In genomic region chr17:58004060-58004459, GRCh38 we compare ENCODE assay signal across 9 cellular contexts. TPM values are rescaled to one million over a fixed set of nuclear protein-coding genes. Genes with fewer than 3 reads are reported as not detected.
DNase-seq lines count a peak whose midpoint lies in the region; ATAC-seq and TF ChIP-seq lines count a peak whose summit lies in the region.
"Had no signal": no experiment of that assay in that cellular context is flagged by ENCODE, and none has a peak within 500 bp of the region (broad histone marks: within the 10 kb centered on the region; RNA-seq: fewer than 3 reads in every experiment).

No MANE protein-coding gene starts in this region.

- peak overlapping the region in 4 of 8 donors; percentile 11 to 65 (median 34) for H3K4me3 Mint-ChIP-seq in CD4-positive, alpha-beta memory T cell
- peak overlapping the region; percentile 97 for H3K4me3 Mint-ChIP-seq in HFFc6
- peak overlapping the region; percentile 59 for H3K4me3 Mint-ChIP-seq in activated T-helper 1 cell treated with anti-CD3 and anti-CD28 coated beads, Interleukin-12 subunit alpha, Interleukin-12 subunit beta, Interleukin-2, Interleukin-4 antibody, amounts not matched to agents 30 ng/mL and 10 ng/mL and 1 ng/mL, durations not matched to agents 14 hours and 24 hours and 36 hours
- peak overlapping the region in 5 of 10 donors; percentile 33 to 100 (median 40) for H3K4me3 Mint-ChIP-seq in naive thymus-derived CD4-positive, alpha-beta T cell

- peaks cover 46% of the 10 kb centered on the region for H3K36me3 ChIP-seq in CD4-positive, alpha-beta memory T cell (ENCODE audit: insufficient read depth, low read length)
- peaks cover 21 to 47% (median 31%) of the 10 kb centered on the region in 3 experiments for H3K36me3 ChIP-seq in naive thymus-derived CD4-positive, alpha-beta T cell (ENCODE audit: control insufficient read depth in 2 of 3, insufficient read depth in 3 of 3, low read length in 3 of 3)
- peaks cover 22 to 64% (median 52%) of the 10 kb centered on the region in 4 donors for H3K36me3 ChIP-seq in esophagus muscularis mucosa

- DNase-seq in CD4-positive, alpha-beta memory T cell: no peak
- DNase-seq in HFFc6 (no peak), NCI-H1436 (lab: John Stamatoyannopoulos, UW) (no peak), esophagus muscularis mucosa (ENCODE audit: extremely low spot score) (no peak)
- DNase-seq in activated T-helper 1 cell treated with anti-CD3 and anti-CD28 coated beads, Interleukin-12 subunit alpha, Interleukin-12 subunit beta, Interleukin-2, Interleukin-4 antibody, amounts not matched to agents 30 ng/mL and 10 ng/mL and 1 ng/mL, durations not matched to agents 14 hours and 24 hours and 36 hours (ENCODE audit: low spot score): no peak
- DNase-seq in naive thymus-derived CD4-positive, alpha-beta T cell: no peak
- DNase-seq: NCI-H187 treated with DMSO at 0.1 percent for 48 hours had no signal

- no peak overlapping the region for H3K4me3 ChIP-seq in CD4-positive, alpha-beta memory T cell (ENCODE audit: low read length in 2 of 2)
- no peak overlapping the region for H3K4me3 ChIP-seq in naive thymus-derived CD4-positive, alpha-beta T cell (ENCODE audit: low read length)
- H3K4me3 ChIP-seq in esophagus muscularis mucosa: peak overlapping the region in 1 of 4 donors; percentile 84

- intact Hi-C loops in CD4-positive, alpha-beta memory T cell (cut with micrococcal nuclease): loop anchor here (10.0 kb wide), 3 partner anchors 151 to 919 kb away; partner anchors contain the start of gene AKAP1
- intact Hi-C loops in activated T-helper 1 cell treated with anti-CD3 and anti-CD28 coated beads, Interleukin-12 subunit alpha, Interleukin-12 subunit beta, Interleukin-2, Interleukin-4 antibody, amounts not matched to agents 30 ng/mL and 10 ng/mL and 1 ng/mL, durations not matched to agents 14 hours and 24 hours and 36 hours (cut with micrococcal nuclease): loop anchor here (10.0 kb wide), 1 partner anchor 1169 kb away; the partner anchor contains the start of genes C17orf67 and DGKE
- intact Hi-C loops in naive thymus-derived CD4-positive, alpha-beta T cell (cut with micrococcal nuclease): loop anchor here in 1 of 2 donors (10.0 kb wide), 1 partner anchor 1169 kb away; the partner anchor contains the start of genes C17orf67 and DGKE
- intact Hi-C loops in esophagus muscularis mucosa (cut with DNase I): loop anchor here (10.0 kb wide), 2 partner anchors 339 to 879 kb away; no protein-coding TSS in a partner anchor

- H3K9me3 Mint-ChIP-seq in CD4-positive, alpha-beta memory T cell: peaks cover 0 to 4% (median 0%) of the 10 kb centered on the region in 8 donors
- no peaks in the 10 kb centered on the region for H3K9me3 Mint-ChIP-seq in HFFc6
- H3K9me3 Mint-ChIP-seq in activated T-helper 1 cell treated with anti-CD3 and anti-CD28 coated beads, Interleukin-12 subunit alpha, Interleukin-12 subunit beta, Interleukin-2, Interleukin-4 antibody, amounts not matched to agents 30 ng/mL and 10 ng/mL and 1 ng/mL, durations not matched to agents 14 hours and 24 hours and 36 hours: no peaks in the 10 kb centered on the region
- H3K9me3 Mint-ChIP-seq in naive thymus-derived CD4-positive, alpha-beta T cell: peaks cover 0 to 10% (median 0%) of the 10 kb centered on the region in 11 donors

- TF ChIP-seq EP300 in esophagus muscularis mucosa (IDR thresholded peaks at IDR 0.05): no peak

- H3K36me3 Mint-ChIP-seq in CD4-positive, alpha-beta memory T cell: peaks cover 47 to 79% of the 10 kb centered on the region in 2 donors
- peaks cover 58% of the 10 kb centered on the region for H3K36me3 Mint-ChIP-seq in HFFc6 (ENCODE audit: low read depth)
- peaks cover 54% of the 10 kb centered on the region for H3K36me3 Mint-ChIP-seq in activated T-helper 1 cell treated with anti-CD3 and anti-CD28 coated beads, Interleukin-12 subunit alpha, Interleukin-12 subunit beta, Interleukin-2, Interleukin-4 antibody, amounts not matched to agents 30 ng/mL and 10 ng/mL and 1 ng/mL, durations not matched to agents 14 hours and 24 hours and 36 hours (ENCODE audit: low read depth)
- peaks cover 12 to 41% (median 32%) of the 10 kb centered on the region in 5 donors for H3K36me3 Mint-ChIP-seq in naive thymus-derived CD4-positive, alpha-beta T cell

- no peak for TF ChIP-seq POLR2A in esophagus muscularis mucosa (IDR thresholded peaks at IDR 0.05; ENCODE audit: low read depth)

- CTCF ChIA-PET in CD4-positive, alpha-beta memory T cell (lab: Charles Lee; ENCODE audit: partially characterized antibody): interaction anchor here (8.9 kb wide), 1 partner anchor 109 kb away, joined by 58 read pairs; no protein-coding TSS in a partner anchor
- CTCF ChIA-PET in naive thymus-derived CD4-positive, alpha-beta T cell (lab: Charles Lee): no interaction called here

- H3K9me3 ChIP-seq in CD4-positive, alpha-beta memory T cell (ENCODE audit: control insufficient read depth in 1 of 2, low read length in 2 of 2): no peaks in the 10 kb centered on the region
- H3K9me3 ChIP-seq in naive thymus-derived CD4-positive, alpha-beta T cell (ENCODE audit: control insufficient read depth in 2 of 3, low read length in 3 of 3): no peaks in the 10 kb centered on the region
- H3K9me3 ChIP-seq in esophagus muscularis mucosa: peaks cover 0 to 3% (median 0%) of the 10 kb centered on the region in 4 donors

- peak overlapping the region; percentile 12 for H3K27ac ChIP-seq in CD4-positive, alpha-beta memory T cell (ENCODE audit: low read depth, low read length)
- peak overlapping the region; percentile 93 for H3K27ac ChIP-seq in naive thymus-derived CD4-positive, alpha-beta T cell (ENCODE audit: low read depth, low read length)
- peak overlapping the region in 2 of 4 donors; percentile 95 to 98 for H3K27ac ChIP-seq in esophagus muscularis mucosa (replicated peaks in 1 of 4)

- H3K27ac Mint-ChIP-seq in CD4-positive, alpha-beta memory T cell: peak overlapping the region in 6 of 7 donors; percentile 47 to 100 (median 65)
- peak overlapping the region; percentile 25; the same call in 1 of the 2 replicates for H3K27ac Mint-ChIP-seq in HFFc6
- no peak overlapping the region for H3K27ac Mint-ChIP-seq in activated T-helper 1 cell treated with anti-CD3 and anti-CD28 coated beads, Interleukin-12 subunit alpha, Interleukin-12 subunit beta, Interleukin-2, Interleukin-4 antibody, amounts not matched to agents 30 ng/mL and 10 ng/mL and 1 ng/mL, durations not matched to agents 14 hours and 24 hours and 36 hours
- H3K27ac Mint-ChIP-seq in naive thymus-derived CD4-positive, alpha-beta T cell: peak overlapping the region in 4 of 9 donors; percentile 39 to 100 (median 74)

- POLR2A ChIA-PET in CD4-positive, alpha-beta memory T cell (lab: Charles Lee; ENCODE audit: partially characterized antibody): no interaction called here
- POLR2A ChIA-PET in naive thymus-derived CD4-positive, alpha-beta T cell (lab: Charles Lee): interaction anchor here (0.8 to 4.1 kb wide), 5 partner anchors 11 to 111 kb away, joined by 3 to 113 read pairs (median 6); partner anchors contain the start of gene VEZF1

- peaks cover 38 to 75% (median 54%) of the 10 kb centered on the region in 4 donors for H3K4me1 Mint-ChIP-seq in CD4-positive, alpha-beta memory T cell
- peaks cover 73% of the 10 kb centered on the region for H3K4me1 Mint-ChIP-seq in HFFc6 (ENCODE audit: low read depth)
- peaks cover 74% of the 10 kb centered on the region for H3K4me1 Mint-ChIP-seq in activated T-helper 1 cell treated with anti-CD3 and anti-CD28 coated beads, Interleukin-12 subunit alpha, Interleukin-12 subunit beta, Interleukin-2, Interleukin-4 antibody, amounts not matched to agents 30 ng/mL and 10 ng/mL and 1 ng/mL, durations not matched to agents 14 hours and 24 hours and 36 hours (ENCODE audit: low read depth)
- peaks cover 36 to 82% (median 77%) of the 10 kb centered on the region in 7 donors for H3K4me1 Mint-ChIP-seq in naive thymus-derived CD4-positive, alpha-beta T cell

- H3K27me3 ChIP-seq in CD4-positive, alpha-beta memory T cell (ENCODE audit: insufficient read depth, low read length): no peaks in the 10 kb centered on the region
- no peaks in the 10 kb centered on the region for H3K27me3 ChIP-seq in naive thymus-derived CD4-positive, alpha-beta T cell (ENCODE audit: control insufficient read depth in 2 of 2, insufficient read depth in 2 of 2, low read length in 2 of 2)
- H3K27me3 ChIP-seq in esophagus muscularis mucosa: no peaks in the 10 kb centered on the region

- ATAC-seq in naive thymus-derived CD4-positive, alpha-beta T cell: no peak
- ATAC-seq in HG03457 (IDR thresholded peaks at IDR 0.05; ENCODE audit: unreplicated experiment) (no peak), HG02884 (IDR thresholded peaks at IDR 0.05; ENCODE audit: unreplicated experiment) (no peak)

- no peaks in the 10 kb centered on the region for H3K27me3 Mint-ChIP-seq in CD4-positive, alpha-beta memory T cell
- H3K27me3 Mint-ChIP-seq in HFFc6 (ENCODE audit: insufficient read depth): 0 out of 2 replicates have a peak, but pooled peaks cover 3% of the 10 kb centered on the region
- H3K27me3 Mint-ChIP-seq in activated T-helper 1 cell treated with anti-CD3 and anti-CD28 coated beads, Interleukin-12 subunit alpha, Interleukin-12 subunit beta, Interleukin-2, Interleukin-4 antibody, amounts not matched to agents 30 ng/mL and 10 ng/mL and 1 ng/mL, durations not matched to agents 14 hours and 24 hours and 36 hours (ENCODE audit: insufficient read depth): no peaks in the 10 kb centered on the region
- peaks cover 0 to 3% (median 0%) of the 10 kb centered on the region in 5 donors for H3K27me3 Mint-ChIP-seq in naive thymus-derived CD4-positive, alpha-beta T cell

- peaks cover 58% of the 10 kb centered on the region for H3K4me1 ChIP-seq in CD4-positive, alpha-beta memory T cell (ENCODE audit: insufficient read depth, low read length)
- peaks cover 31 to 32% of the 10 kb centered on the region in 2 donors for H3K4me1 ChIP-seq in naive thymus-derived CD4-positive, alpha-beta T cell (ENCODE audit: control insufficient read depth in 2 of 2, insufficient read depth in 2 of 2, low read length in 2 of 2)
- peaks cover 43 to 77% (median 73%) of the 10 kb centered on the region in 4 donors for H3K4me1 ChIP-seq in esophagus muscularis mucosa

- 66% methylated on average over 3 of the region's 3 CpGs for WGBS in esophagus muscularis mucosa

- TF ChIP-seq CTCF in HFFc6 (IDR thresholded peaks at IDR 0.05): no peak
- no peak for TF ChIP-seq CTCF in esophagus muscularis mucosa (IDR thresholded peaks at IDR 0.05)

RNA-seq across cellular contexts. Expression of gene SRSF1, which starts 3.0 kb away (rescaled TPM):
- 100 to 1,000 TPM; 242 to 257 TPM for total RNA-seq in CD4-positive, alpha-beta memory T cell
- polyA plus RNA-seq in CD4-positive, alpha-beta memory T cell: 10 to 100 TPM; 32.4 to 59.3 TPM
- total RNA-seq in HFFc6 (2021; fragmentation: NEBNext Ultra II Directional; extraction: Animal tissue kit (Norgen Biotek cat#: 25700)): 100 to 1,000 TPM; 216 to 296 (median 271) TPM
- total RNA-seq in activated T-helper 1 cell treated with anti-CD3 and anti-CD28 coated beads, Interleukin-12 subunit alpha, Interleukin-12 subunit beta, Interleukin-2, Interleukin-4 antibody, amounts not matched to agents 30 ng/mL and 10 ng/mL and 1 ng/mL, durations not matched to agents 14 hours and 24 hours and 36 hours: 491 and 498 TPM in 2 replicates
- total RNA-seq in naive thymus-derived CD4-positive, alpha-beta T cell: 100 to 1,000 TPM; 115 to 362 (median 249) TPM
- 10 to 100 TPM; 48.7 to 49.3 TPM for polyA plus RNA-seq in naive thymus-derived CD4-positive, alpha-beta T cell
- total RNA-seq in esophagus muscularis mucosa: 100 to 1,000 TPM; 136 to 185 (median 156) TPM

RNA-seq across cellular contexts. Expression of gene VEZF1, which starts 16.0 kb away (rescaled TPM):
- total RNA-seq in CD4-positive, alpha-beta memory T cell: 10 to 100 TPM; 76.0 to 76.6 TPM
- 10 to 100 TPM; 30.6 to 50.2 TPM for polyA plus RNA-seq in CD4-positive, alpha-beta memory T cell
- 10 to 100 TPM; 41.7 to 56.5 (median 51.8) TPM for total RNA-seq in HFFc6 (2021; fragmentation: NEBNext Ultra II Directional; extraction: Animal tissue kit (Norgen Biotek cat#: 25700))
- 37.7 and 41.2 TPM in 2 replicates for total RNA-seq in activated T-helper 1 cell treated with anti-CD3 and anti-CD28 coated beads, Interleukin-12 subunit alpha, Interleukin-12 subunit beta, Interleukin-2, Interleukin-4 antibody, amounts not matched to agents 30 ng/mL and 10 ng/mL and 1 ng/mL, durations not matched to agents 14 hours and 24 hours and 36 hours
- 10 to 100 TPM; 43.2 to 81.9 (median 46.3) TPM for total RNA-seq in naive thymus-derived CD4-positive, alpha-beta T cell
- polyA plus RNA-seq in naive thymus-derived CD4-positive, alpha-beta T cell: 10 to 100 TPM; 47.6 to 51.2 TPM
- total RNA-seq in esophagus muscularis mucosa: 100 to 1,000 TPM in 3 of 4 donors, 10 to 100 TPM in 1; 98.9 to 154 (median 121) TPM

RNA-seq across cellular contexts. Expression of gene CUEDC1, which starts 48.8 kb away (rescaled TPM):
- under 1 TPM; 0.61 to 0.90 TPM for total RNA-seq in CD4-positive, alpha-beta memory T cell
- not detected for polyA plus RNA-seq in CD4-positive, alpha-beta memory T cell
- total RNA-seq in HFFc6 (2021; fragmentation: NEBNext Ultra II Directional; extraction: Animal tissue kit (Norgen Biotek cat#: 25700)): 10 to 100 TPM; 34.0 to 41.0 (median 34.9) TPM
- total RNA-seq in activated T-helper 1 cell treated with anti-CD3 and anti-CD28 coated beads, Interleukin-12 subunit alpha, Interleukin-12 subunit beta, Interleukin-2, Interleukin-4 antibody, amounts not matched to agents 30 ng/mL and 10 ng/mL and 1 ng/mL, durations not matched to agents 14 hours and 24 hours and 36 hours: 0.37 TPM in 1 of 2 replicates, not detected in the other
- 1 to 10 TPM in 3 of 5 experiments, under 1 TPM in 2; 0.10 to 7.7 (median 1.0) TPM for total RNA-seq in naive thymus-derived CD4-positive, alpha-beta T cell
- polyA plus RNA-seq in naive thymus-derived CD4-positive, alpha-beta T cell: not detected
- total RNA-seq in esophagus muscularis mucosa: 10 to 100 TPM; 30.3 to 72.2 (median 51.2) TPM
